1 cellular context compared by ENCODE assay signal in genomic region chr17:76444518-76445311, GRCh38.
TF ChIP-seq lines count a peak whose summit lies in the region.

No MANE protein-coding gene starts in this region.

TF ChIP-seq in HepG2, 621 proteins besides CTCF, POLR2A, EP300 and RAD21:
- TF ChIP-seq RBM22 (optimal IDR thresholded peaks at IDR 0.05; ENCODE audit: low read length) (peak; percentile 33), ZBTB33 (CRISPR knock-in tag; IDR thresholded peaks at IDR 0.05) (peak; percentile 80), CREB1 (IDR thresholded peaks at IDR 0.05) (peak; percentile 35; the same call in 1 of the 2 replicates), CREB1 (CRISPR knock-in tag; IDR thresholded peaks at IDR 0.05) (no peak), FOXA1 (IDR thresholded peaks at IDR 0.05) (no peak), FOXA1 (CRISPR knock-in tag; IDR thresholded peaks at IDR 0.05) (no peak), RBM39 (IDR thresholded peaks at IDR 0.05; ENCODE audit: low read depth, low read length, poor library complexity, severe bottlenecking) (no peak), ATF7 (IDR thresholded peaks at IDR 0.05) (peak; percentile 92), ATF7 (CRISPR knock-in tag; IDR thresholded peaks at IDR 0.05) (no peak), MTF1 (CRISPR knock-in tag; IDR thresholded peaks at IDR 0.05) (no peak), ZNF513 (CRISPR knock-in tag; conservative IDR thresholded peaks at IDR 0.05) (no peak), SMYD3 (CRISPR knock-in tag; IDR thresholded peaks at IDR 0.05) (no peak)
